Comparison of ENCODE assay signal across 10 cellular contexts in genomic region chr17:17809527-17810373, GRCh38. TPM values are rescaled to one million over a fixed set of nuclear protein-coding genes. Genes with fewer than 3 reads are reported as not detected.
A peak's percentile ranks its signal among the peaks of the same experiment; 100 is the strongest.
DNase-seq lines count a peak whose midpoint lies in the region; ATAC-seq and TF ChIP-seq lines count a peak whose summit lies in the region.
"Had no signal": no experiment of that assay in that cellular context is flagged by ENCODE, and none has a peak within 500 bp of the region (broad histone marks: within the 10 kb centered on the region; RNA-seq: fewer than 3 reads in every experiment).

No MANE protein-coding gene starts in this region.

- peak overlapping the region in 1 of 2 donors; percentile 55 for H3K9ac ChIP-seq in liver (ENCODE audit: low read depth in 1 of 2, low read length in 2 of 2)

- TF ChIP-seq RAD21 in liver (IDR thresholded peaks at IDR 0.05) = no peak

- ATAC-seq in esophagus mucosa (peak; percentile 31), HG03139 (IDR thresholded peaks at IDR 0.05; ENCODE audit: unreplicated experiment) (no peak)

- H3K4me3 ChIP-seq in liver (ENCODE audit: low read depth in 1 of 3, low read length in 3 of 3) = no peak overlapping the region

- H3K4me3 Mint-ChIP-seq in type B pancreatic cell = peak overlapping the region; percentile 60
- H3K4me3 Mint-ChIP-seq: dendritic cell treated with granulocyte-macrophage colony-stimulating factor and Interleukin-4, amounts not matched to agents 40 ng/mL and 50 ng/mL, for 4 days had no signal

- peaks cover 27% of the 10 kb centered on the region for H3K4me1 Mint-ChIP-seq in type B pancreatic cell (ENCODE audit: unreplicated experiment)

- H3K27me3 Mint-ChIP-seq in type B pancreatic cell = no peaks in the 10 kb centered on the region
- H3K27me3 Mint-ChIP-seq: dendritic cell treated with granulocyte-macrophage colony-stimulating factor and Interleukin-4, amounts not matched to agents 40 ng/mL and 50 ng/mL, for 4 days had no signal

- no peaks in the 10 kb centered on the region for H3K9me3 Mint-ChIP-seq in type B pancreatic cell
- H3K9me3 Mint-ChIP-seq: dendritic cell treated with granulocyte-macrophage colony-stimulating factor and Interleukin-4, amounts not matched to agents 40 ng/mL and 50 ng/mL, for 4 days had no signal

- TF ChIP-seq CTCF in liver (IDR thresholded peaks at IDR 0.05; ENCODE audit: low read depth, low read length, missing input control) (no peak), type B pancreatic cell (conservative IDR thresholded peaks at IDR 0.05) (no peak)

- peaks cover 12% of the 10 kb centered on the region for H3K36me3 Mint-ChIP-seq in type B pancreatic cell

- peak; percentile 18 for DNase-seq in DMS53 (lab: John Stamatoyannopoulos, UW)
- DNase-seq in DMS53 treated with DMSO at 0.1 percent for 48 hours (lab: John Stamatoyannopoulos, UW; ENCODE audit: unreplicated experiment) = no peak
- DNase-seq in type B pancreatic cell (ENCODE audit: extremely low spot score, unreplicated experiment) = peak; percentile 82
- no peak for DNase-seq in dermis blood vessel endothelial cell
- DNase-seq in NCI-H2171 treated with DMSO at 0.1 percent for 48 hours (lab: John Stamatoyannopoulos, UW) = no peak
- DNase-seq: activated CD4-positive, CD25-positive, alpha-beta regulatory T cell treated with anti-CD3 and anti-CD28 coated beads, Interleukin-2, amount 50 U/mL, for 72 hours had no signal

- H3K27ac Mint-ChIP-seq in type B pancreatic cell = peak overlapping the region; percentile 83
- H3K27ac Mint-ChIP-seq: dendritic cell treated with granulocyte-macrophage colony-stimulating factor and Interleukin-4, amounts not matched to agents 40 ng/mL and 50 ng/mL, for 4 days had no signal

- no peaks in the 10 kb centered on the region for H3K9me3 ChIP-seq in liver (ENCODE audit: control insufficient read depth in 4 of 4, low read length in 3 of 4)

- 48% methylated on average over 79 of the region's 79 CpGs for WGBS in liver

- H3K36me3 ChIP-seq in liver (ENCODE audit: control insufficient read depth in 4 of 4, insufficient read depth in 3 of 4, low read depth in 1 of 4, low read length in 3 of 4) = peaks cover 0 to 10% (median 3%) of the 10 kb centered on the region in 4 donors

- no peaks in the 10 kb centered on the region for H3K27me3 ChIP-seq in liver (ENCODE audit: control insufficient read depth in 4 of 4, insufficient read depth in 4 of 4, low read length in 3 of 4)

- H3K27ac ChIP-seq in liver (ENCODE audit: low read depth in 1 of 2, low read length in 2 of 2) = peak overlapping the region; percentile 62 to 75

- H3K4me1 ChIP-seq in liver (ENCODE audit: control insufficient read depth in 4 of 4, insufficient read depth in 4 of 4, low read length in 3 of 4) = peaks cover 24 to 69% (median 43%) of the 10 kb centered on the region in 4 donors

TF ChIP-seq in liver, 16 proteins besides CTCF, POLR2A, EP300 and RAD21:
- TF ChIP-seq RXRA (IDR thresholded peaks at IDR 0.05) = no peak
- peak in 1 of 2 donors; percentile 14 for TF ChIP-seq HNF4A (conservative IDR thresholded peaks at IDR 0.05)
- peak; percentile 11 for TF ChIP-seq SP1 (IDR thresholded peaks at IDR 0.05)
- TF ChIP-seq ZBTB33 (IDR thresholded peaks at IDR 0.05) = no peak
- no peak for TF ChIP-seq EGR1 (IDR thresholded peaks at IDR 0.05; ENCODE audit: low read depth in 2 of 2)
- TF ChIP-seq TAF1 (conservative IDR thresholded peaks at IDR 0.05) = no peak

RNA-seq across cellular contexts. Expression of gene SREBF1, which starts 27.0 kb away (rescaled TPM):
- 142 TPM for total RNA-seq in esophagus mucosa
- 100 to 1,000 TPM in 1 of 2 donors, 10 to 100 TPM in 1; 66.8 to 133 TPM for total RNA-seq in liver
- 100 to 1,000 TPM in 1 of 2 donors, 10 to 100 TPM in 1; 74.0 to 127 TPM for polyA plus RNA-seq in liver
- total RNA-seq in type B pancreatic cell (ENCODE audit: low replicate concordance) = 81.2 and 97.0 TPM in 2 replicates
- total RNA-seq in dermis blood vessel endothelial cell = 28.8 and 71.5 TPM in 2 replicates

Comparison
In these comparisons a context has a peak if more than half of its experiments do, and no peak if none do; other contexts are left out.
1. DNase-seq: peak in DMS53 (single experiment) and type B pancreatic cell (single experiment); none in DMS53 treated with DMSO at 0.1 percent for 48 hours (single experiment), dermis blood vessel endothelial cell (single experiment) and NCI-H2171 treated with DMSO at 0.1 percent for 48 hours (single experiment).